ENCODE assay signal across 1 cellular context in genomic region chr7:36084485-36085091, GRCh38.
A peak's percentile ranks its signal among the peaks of the same experiment; 100 is the strongest.
TF ChIP-seq lines count a peak whose summit lies in the region.

No MANE protein-coding gene starts in this region.

TF ChIP-seq in HepG2, 621 proteins besides CTCF, POLR2A, EP300 and RAD21 (continued from another document and continues in another):
- TF ChIP-seq ZNF281 (CRISPR knock-in tag; IDR thresholded peaks at IDR 0.05; ENCODE audit: borderline replicate concordance) (no peak; the same call in 1 of the 2 replicates), RORA (CRISPR knock-in tag; IDR thresholded peaks at IDR 0.05) (no peak), FIP1L1 (IDR thresholded peaks at IDR 0.05; ENCODE audit: borderline replicate concordance, insufficient read depth, low read depth, low read length) (no peak), AFF4 (CRISPR knock-in tag; IDR thresholded peaks at IDR 0.05) (no peak), MTA3 (CRISPR knock-in tag; IDR thresholded peaks at IDR 0.05) (no peak), RARA (CRISPR knock-in tag; IDR thresholded peaks at IDR 0.05) (peak; percentile 75), YEATS4 (CRISPR knock-in tag; IDR thresholded peaks at IDR 0.05; ENCODE audit: borderline replicate concordance) (no peak), NR3C1 (CRISPR knock-in tag; IDR thresholded peaks at IDR 0.05) (no peak), MYNN (CRISPR knock-in tag; IDR thresholded peaks at IDR 0.05; ENCODE audit: low read depth) (no peak), IRF9 (CRISPR knock-in tag; IDR thresholded peaks at IDR 0.05; ENCODE audit: borderline replicate concordance) (no peak; the same call in 1 of the 2 replicates), ZNF550 (CRISPR knock-in tag; IDR thresholded peaks at IDR 0.05; ENCODE audit: borderline replicate concordance) (no peak), ETV6 (CRISPR knock-in tag; conservative IDR thresholded peaks at IDR 0.05) (no peak), ZEB1 (IDR thresholded peaks at IDR 0.05; ENCODE audit: insufficient replicate concordance, low read depth) (no peak), SMAD9 (CRISPR knock-in tag; IDR thresholded peaks at IDR 0.05) (no peak), NFAT5 (CRISPR knock-in tag; IDR thresholded peaks at IDR 0.05) (0 out of 2 replicates have a peak, but pooled peaks have one; percentile 13), ZNF773 (CRISPR knock-in tag; IDR thresholded peaks at IDR 0.05; ENCODE audit: borderline replicate concordance) (no peak), SIN3A (IDR thresholded peaks at IDR 0.05; ENCODE audit: borderline replicate concordance, low read depth, low read length) (no peak), ZNF276 (CRISPR knock-in tag; IDR thresholded peaks at IDR 0.05; ENCODE audit: low read depth) (no peak), NCOA5 (CRISPR knock-in tag; IDR thresholded peaks at IDR 0.05) (no peak), GRHL1 (CRISPR knock-in tag; conservative IDR thresholded peaks at IDR 0.05) (no peak), THAP7 (CRISPR knock-in tag; IDR thresholded peaks at IDR 0.05) (no peak), ZNF883 (CRISPR knock-in tag; IDR thresholded peaks at IDR 0.05; ENCODE audit: not compliant biosample characterization) (no peak), ZNF644 (CRISPR knock-in tag; IDR thresholded peaks at IDR 0.05; ENCODE audit: low read depth) (0 out of 2 replicates have a peak, but pooled peaks have one; percentile 16), MED13 (CRISPR knock-in tag; IDR thresholded peaks at IDR 0.05) (no peak), ZMYM3 (CRISPR knock-in tag; IDR thresholded peaks at IDR 0.05) (0 out of 2 replicates have a peak, but pooled peaks have one; percentile 25), ZNF576 (CRISPR knock-in tag; IDR thresholded peaks at IDR 0.05) (no peak), ZKSCAN8 (CRISPR knock-in tag; IDR thresholded peaks at IDR 0.05; ENCODE audit: borderline replicate concordance) (no peak), HES4 (CRISPR knock-in tag; IDR thresholded peaks at IDR 0.05; ENCODE audit: borderline replicate concordance) (no peak)
